Comparison of ENCODE assay signal across 22 cellular contexts in the genomic region with DNA sequence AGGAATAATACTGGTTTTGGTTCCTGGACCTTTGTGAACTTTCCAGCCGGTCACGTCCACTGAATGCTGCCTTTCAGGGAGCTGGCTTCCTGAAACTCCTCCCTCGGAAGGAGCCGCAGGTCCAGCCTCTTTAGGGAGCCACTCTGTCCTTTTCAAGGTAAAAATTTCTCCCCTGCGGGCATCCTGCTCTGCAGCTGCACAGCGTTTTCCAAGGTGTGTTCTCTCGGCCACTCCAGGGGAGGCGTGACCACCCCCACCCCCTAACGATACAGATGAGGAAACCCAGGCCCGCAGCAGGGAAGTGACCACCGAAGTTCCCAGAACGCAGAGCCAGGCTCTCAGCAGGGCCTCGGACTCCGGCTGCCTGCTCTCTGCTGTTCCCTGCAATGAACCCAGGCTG. TPM values are rescaled to one million over a fixed set of nuclear protein-coding genes. Genes with fewer than 3 reads are reported as not detected.
DNase-seq lines count a peak whose midpoint lies in the region; ATAC-seq and TF ChIP-seq lines count a peak whose summit lies in the region.
"Had no signal": no experiment of that assay in that cellular context is flagged by ENCODE, and none has a peak within 500 bp of the region (broad histone marks: within the 10 kb centered on the region; RNA-seq: fewer than 3 reads in every experiment).

No MANE protein-coding gene starts in this region.

- no peak overlapping the region for H3K9ac ChIP-seq in neuronal stem cell (ENCODE audit: low read depth, low read length, poor library complexity)

- no peak overlapping the region for H3K4ac ChIP-seq in neuronal stem cell (ENCODE audit: low read length)

- H3K36me3 Mint-ChIP-seq in type B pancreatic cell (no peaks in the 10 kb centered on the region), chondrocyte (ENCODE audit: low read depth) (no peaks in the 10 kb centered on the region)
- H3K36me3 Mint-ChIP-seq: activated naive CD8-positive, alpha-beta T cell had no signal

- no peaks in the 10 kb centered on the region for H3K9me3 Mint-ChIP-seq in type B pancreatic cell
- H3K9me3 Mint-ChIP-seq in chondrocyte (ENCODE audit: low read depth) = no peaks in the 10 kb centered on the region
- H3K9me3 Mint-ChIP-seq: activated T-helper 1 cell treated with anti-CD3 and anti-CD28 coated beads, Interleukin-12 subunit alpha, Interleukin-12 subunit beta, Interleukin-2, Interleukin-4 antibody, amounts not matched to agents 30 ng/mL and 10 ng/mL and 1 ng/mL, durations not matched to agents 14 hours and 24 hours and 36 hours had no signal

- H3K9me3 ChIP-seq in right cardiac atrium (ENCODE audit: control insufficient read depth, low read length) (no peaks in the 10 kb centered on the region), neuronal stem cell (replicated peaks in 1 of 2; ENCODE audit: control insufficient read depth in 2 of 2, insufficient read depth in 1 of 2, low read depth in 1 of 2, low read length in 2 of 2) (peaks cover 0 to 2% of the 10 kb centered on the region in 2 donors)

- no peaks in the 10 kb centered on the region for H3K36me3 ChIP-seq in neuronal stem cell (replicated peaks in 1 of 2; ENCODE audit: control insufficient read depth in 2 of 2, insufficient read depth in 2 of 2, low read length in 2 of 2)

- H2BK15ac ChIP-seq in neuronal stem cell (ENCODE audit: low read length) = no peak overlapping the region

- H3K27ac ChIP-seq in right cardiac atrium (ENCODE audit: low read length) (no peak overlapping the region), dorsolateral prefrontal cortex (peak overlapping the region in 58 of 59 donors; percentile 40 to 100 (median 88)), neuronal stem cell (replicated peaks; ENCODE audit: low read length) (no peak overlapping the region)
- H3K27ac ChIP-seq: foreskin keratinocyte had no signal

- no peak overlapping the region for H2BK120ac ChIP-seq in neuronal stem cell (ENCODE audit: low read depth, low read length)

- no peak overlapping the region for H4K8ac ChIP-seq in neuronal stem cell (ENCODE audit: low read depth, low read length)

- H3K4me1 Mint-ChIP-seq in type B pancreatic cell (ENCODE audit: unreplicated experiment) (peaks cover 34% of the 10 kb centered on the region), chondrocyte (ENCODE audit: low read depth) (peaks cover 34% of the 10 kb centered on the region)

- H3K27me3 Mint-ChIP-seq in type B pancreatic cell (no peaks in the 10 kb centered on the region), chondrocyte (ENCODE audit: low read depth) (no peaks in the 10 kb centered on the region)
- H3K27me3 Mint-ChIP-seq: activated naive CD8-positive, alpha-beta T cell had no signal

- H3K27me3 ChIP-seq in right cardiac atrium (ENCODE audit: control insufficient read depth, insufficient read depth) (no peaks in the 10 kb centered on the region), dorsolateral prefrontal cortex (no peaks in the 10 kb centered on the region), neuronal stem cell (ENCODE audit: control insufficient read depth in 3 of 3, insufficient read depth in 3 of 3, low read depth in 1 of 3, low read length in 3 of 3) (peaks cover 0 to 47% (median 0%) of the 10 kb centered on the region in 3 experiments)
- H3K27me3 ChIP-seq: foreskin keratinocyte had no signal

- intact Hi-C loops in cardiac septum (cut with DNase I) (no loop called here), right cardiac atrium (cut with DNase I) (no loop called here), dorsolateral prefrontal cortex (cut with DNase I) (no loop called here)

- H3K27ac Mint-ChIP-seq in type B pancreatic cell (peak overlapping the region; percentile 54), chondrocyte (ENCODE audit: unreplicated experiment) (no peak overlapping the region)
- H3K27ac Mint-ChIP-seq: activated naive CD8-positive, alpha-beta T cell; activated T-helper 1 cell treated with anti-CD3 and anti-CD28 coated beads, Interleukin-12 subunit alpha, Interleukin-12 subunit beta, Interleukin-2, Interleukin-4 antibody, amounts not matched to agents 30 ng/mL and 10 ng/mL and 1 ng/mL, durations not matched to agents 14 hours and 24 hours and 36 hours had no signal

- H3K4me3 Mint-ChIP-seq in type B pancreatic cell (no peak overlapping the region), chondrocyte (ENCODE audit: unreplicated experiment) (no peak overlapping the region)
- H3K4me3 Mint-ChIP-seq: activated naive CD8-positive, alpha-beta T cell; activated T-helper 1 cell treated with anti-CD3 and anti-CD28 coated beads, Interleukin-12 subunit alpha, Interleukin-12 subunit beta, Interleukin-2, Interleukin-4 antibody, amounts not matched to agents 30 ng/mL and 10 ng/mL and 1 ng/mL, durations not matched to agents 14 hours and 24 hours and 36 hours had no signal

- no peaks in the 10 kb centered on the region for H3K4me1 ChIP-seq in right cardiac atrium (ENCODE audit: control insufficient read depth, insufficient read depth, low read length)
- H3K4me1 ChIP-seq in neuronal stem cell (ENCODE audit: control insufficient read depth in 2 of 2, insufficient read depth in 1 of 2, low read depth in 1 of 2, low read length in 2 of 2) = peaks cover 0 to 19% of the 10 kb centered on the region in 2 donors

- no peak for ATAC-seq in right cardiac atrium
- ATAC-seq: foreskin keratinocyte, GM12878, Panc1 had no signal

- H2AFZ ChIP-seq in neuronal stem cell (ENCODE audit: low read length) = peak overlapping the region; percentile 15

- DNase-seq in cardiac septum (ENCODE audit: low spot score) (peak; percentile 90), right cardiac atrium (no peak), dorsolateral prefrontal cortex (no peak), neuronal stem cell (ENCODE audit: low spot score) (no peak), type B pancreatic cell (ENCODE audit: extremely low spot score, unreplicated experiment) (no peak), chondrocyte (ENCODE audit: low spot score) (no peak), NCI-H82 treated with DMSO at 0.1 percent for 48 hours (lab: John Stamatoyannopoulos, UW; ENCODE audit: unreplicated experiment) (no peak), germinal center (ENCODE audit: low spot score) (no peak)
- DNase-seq: activated CD4-positive, alpha-beta T cell treated with anti-CD3 and anti-CD28 coated beads for 1 hour; H7; left colon; NCI-H146; NCI-H774; stimulated activated naive CD4-positive, alpha-beta T cell treated with Interleukin-2 at 50 U/mL for 16 hours; T1000 had no signal

- H2AK5ac ChIP-seq in neuronal stem cell (ENCODE audit: low read depth, low read length) = no peak overlapping the region

- H4K91ac ChIP-seq in neuronal stem cell (ENCODE audit: low read depth, low read length, poor library complexity) = no peak overlapping the region

- 55% methylated on average over 14 of the region's 14 CpGs for WGBS in right cardiac atrium
- no CpG with 5 or more reads among the region's 14 CpGs for WGBS in neuronal stem cell (ENCODE audit: extremely low coverage in 2 of 2, insufficient read length in 2 of 2, insufficient replicate concordance in 1 of 2), 2 donors

- peak overlapping the region; percentile 47 for H2BK5ac ChIP-seq in neuronal stem cell (ENCODE audit: low read length)

- no peak overlapping the region for H3K4me3 ChIP-seq in right cardiac atrium (ENCODE audit: low read length)
- no peak overlapping the region for H3K4me3 ChIP-seq in dorsolateral prefrontal cortex
- H3K4me3 ChIP-seq in neuronal stem cell (ENCODE audit: low read length in 2 of 2) = no peak overlapping the region
- H3K4me3 ChIP-seq: GM12878 had no signal

- H3K79me1 ChIP-seq in neuronal stem cell (ENCODE audit: low read depth, low read length) = no peaks in the 10 kb centered on the region

- TF ChIP-seq CTCF in dorsolateral prefrontal cortex (IDR thresholded peaks at IDR 0.05 in 54 of 56, conservative IDR thresholded peaks at IDR 0.05 in 2 of 56; ENCODE audit: low read depth in 1 of 56, partially characterized antibody in 56 of 56) (no peak), type B pancreatic cell (conservative IDR thresholded peaks at IDR 0.05) (no peak), chondrocyte (IDR thresholded peaks at IDR 0.05) (no peak)

- H3K14ac ChIP-seq in neuronal stem cell (ENCODE audit: low read length) = no peak overlapping the region

- H3K23ac ChIP-seq in neuronal stem cell (ENCODE audit: low read depth, low read length, poor library complexity) = no peak overlapping the region

- H2BK12ac ChIP-seq in neuronal stem cell (ENCODE audit: low read length) = no peak overlapping the region

- H3K18ac ChIP-seq in neuronal stem cell (ENCODE audit: low read length) = no peak overlapping the region

- no peak overlapping the region for H3K4me2 ChIP-seq in neuronal stem cell (ENCODE audit: insufficient read depth, low read length, poor library complexity, severe bottlenecking)

RNA-seq across cellular contexts. Expression of a gene that starts 21.5 kb away (rescaled TPM):
- 1.3 TPM for total RNA-seq in cardiac septum
- under 1 TPM; 0.17 to 0.68 (median 0.31) TPM for total RNA-seq in right cardiac atrium
- 0.07 TPM for polyA plus RNA-seq in right cardiac atrium
- total RNA-seq in dorsolateral prefrontal cortex = 100 to 1,000 TPM in 75 of 120 experiments, 10 to 100 TPM in 45; 50.7 to 418 (median 112) TPM
- polyA plus RNA-seq in neuronal stem cell (2013, experiment 1 of 2) = 0.43 TPM
- polyA plus RNA-seq in neuronal stem cell (2013, experiment 2 of 2) = 0.64 TPM
- total RNA-seq in type B pancreatic cell (ENCODE audit: low replicate concordance) = 3.5 and 5.6 TPM in 2 replicates
- total RNA-seq in chondrocyte = 20.9 to 74.9 TPM (median 72.6 TPM) in 3 replicates
- total RNA-seq: A172; activated CD8-positive, alpha-beta memory T cell treated with anti-CD3 and anti-CD28 coated beads for 36 hours; activated T-helper 1 cell treated with anti-CD3 and anti-CD28 coated beads, Interleukin-12 subunit alpha, Interleukin-12 subunit beta, Interleukin-2, Interleukin-4 antibody, amounts not matched to agents 30 ng/mL and 10 ng/mL and 1 ng/mL, durations not matched to agents 14 hours and 24 hours and 36 hours had no signal

RNA-seq across cellular contexts. Expression of a gene that starts 44.0 kb away (rescaled TPM):
- total RNA-seq in cardiac septum (260 TPM), right cardiac atrium (100 to 1,000 TPM; 209 to 255 (median 239) TPM), dorsolateral prefrontal cortex (100 to 1,000 TPM in 9 of 120 experiments, 10 to 100 TPM in 111; 48.8 to 115 (median 83.6) TPM), type B pancreatic cell (ENCODE audit: low replicate concordance) (72.7 and 101 TPM in 2 replicates), chondrocyte (54.7 to 70.1 TPM (median 57.7 TPM) in 3 replicates)
- polyA plus RNA-seq in right cardiac atrium = 311 TPM
- polyA plus RNA-seq in neuronal stem cell (2013, experiment 1 of 2) = 64.9 TPM
- polyA plus RNA-seq in neuronal stem cell (2013, experiment 2 of 2) = 62.5 TPM

Comparison
In these comparisons a context has a peak if more than half of its experiments do, and no peak if none do; other contexts are left out.
1. H3K27ac ChIP-seq: peak in dorsolateral prefrontal cortex (58 of 59); none in right cardiac atrium (single experiment) and neuronal stem cell (single experiment).